ENCODE assay signal across 8 cellular contexts in the genomic region with DNA sequence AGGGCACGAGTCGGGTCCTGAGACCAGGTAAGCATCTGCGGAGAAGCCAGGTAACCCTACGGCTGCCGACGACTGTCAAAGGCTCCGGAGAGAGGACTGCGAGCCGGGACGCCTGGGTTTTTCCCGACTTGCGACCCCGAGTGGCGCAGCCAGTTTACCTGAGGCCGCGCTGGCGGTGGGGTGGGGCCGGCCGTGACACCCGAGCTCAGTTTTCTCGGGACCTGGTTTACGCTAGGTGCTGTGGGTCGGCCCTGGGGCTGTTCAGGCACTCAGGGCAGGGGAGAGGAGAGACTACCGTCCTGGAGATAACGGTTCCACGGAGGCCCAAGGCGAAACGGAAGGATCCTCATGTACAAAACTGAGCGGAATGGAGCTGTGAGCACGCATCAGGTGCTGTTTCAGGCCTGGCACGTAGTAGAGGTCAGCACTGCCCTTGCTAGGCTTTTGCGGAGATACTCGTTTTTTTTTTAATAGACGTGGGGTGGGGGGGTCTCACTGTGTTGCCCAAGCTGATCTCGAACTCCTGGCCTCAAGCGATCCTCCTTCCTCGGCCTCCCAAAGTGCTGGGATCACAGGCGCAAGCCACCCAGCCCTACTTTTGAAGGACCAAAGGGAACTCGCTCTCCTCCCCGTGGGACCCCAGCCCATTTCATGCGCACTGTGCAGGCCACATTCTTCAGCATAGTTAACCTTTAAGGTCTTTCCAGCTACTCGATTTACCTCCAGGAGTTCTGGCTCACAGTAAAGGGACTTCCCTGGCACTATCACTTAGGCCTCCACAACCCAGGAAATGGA. TPM values are rescaled to one million over a fixed set of nuclear protein-coding genes. Genes with fewer than 3 reads are reported as not detected.
DNase-seq lines count a peak whose midpoint lies in the region; ATAC-seq and TF ChIP-seq lines count a peak whose summit lies in the region.

No MANE protein-coding gene starts in this region.

- H3K9me3 Mint-ChIP-seq in T-cell = no peaks in the 10 kb centered on the region

- H3K4me1 Mint-ChIP-seq in T-cell = peaks cover 77 to 85% (median 82%) of the 10 kb centered on the region in 3 donors

- TF ChIP-seq CTCF in fibroblast of the aortic adventitia (IDR thresholded peaks at IDR 0.05; ENCODE audit: insufficient read depth, low read length) (no peak), prostate gland (IDR thresholded peaks at IDR 0.05) (peak in 1 of 4 experiments; percentile 24)

- DNase-seq in NCI-H2227 (lab: John Stamatoyannopoulos, UW; ENCODE audit: unreplicated experiment) = peak; percentile 56
- DNase-seq in NCI-H2227 treated with DMSO at 0.1 percent for 48 hours (lab: John Stamatoyannopoulos, UW) = no peak
- DNase-seq in T-cell = no peak
- no peak for DNase-seq in fibroblast of the aortic adventitia (ENCODE audit: low read depth)
- no peak for DNase-seq in prostate gland (ENCODE audit: low spot score)
- no peak for DNase-seq in NCI-H2171 (lab: John Stamatoyannopoulos, UW)
- DNase-seq in posterior cingulate gyrus = no peak

- no peaks in the 10 kb centered on the region for H3K9me3 ChIP-seq in prostate gland

- peaks cover 16% of the 10 kb centered on the region for H3K4me1 ChIP-seq in prostate gland (replicated peaks)

- WGBS in prostate gland = 6% methylated on average over 38 of the region's 42 CpGs

- H3K4me3 ChIP-seq in fibroblast of the aortic adventitia (ENCODE audit: low read depth, low read length) = peak overlapping the region; percentile 100
- peak overlapping the region; percentile 55 to 73 for H3K4me3 ChIP-seq in prostate gland

- no peaks in the 10 kb centered on the region for H3K27me3 ChIP-seq in prostate gland (replicated peaks; ENCODE audit: insufficient read depth)

- H3K36me3 Mint-ChIP-seq in T-cell = peaks cover 9% of the 10 kb centered on the region

- POLR2A ChIA-PET in T-cell (lab: Charles Lee) = interaction anchor here (0.5 to 2.8 kb wide), 15 partner anchors 8 to 1651 kb away, joined by 3 to 27 read pairs (median 6); a partner anchor contains a TSS

- intact Hi-C loops in prostate gland (cut with DNase I) = loop anchor here (2.0 to 10.0 kb wide), 4 partner anchors 83 to 369 kb away; a partner anchor contains a TSS
- intact Hi-C loops in posterior cingulate gyrus (cut with DNase I) = loop anchor here (2.0 to 10.0 kb wide), 4 partner anchors 35 to 369 kb away; a partner anchor contains a TSS

- peak overlapping the region; percentile 99 to 100 (median 100) for H3K4me3 Mint-ChIP-seq in T-cell

- no peaks in the 10 kb centered on the region for H3K36me3 ChIP-seq in prostate gland

- ATAC-seq in HG03064 (IDR thresholded peaks at IDR 0.05; ENCODE audit: low read depth, unreplicated experiment) (peak; percentile 6), T-cell (replicated peaks in 1 of 4) (peak; percentile 21 to 24 (median 22))

- CTCF ChIA-PET in T-cell (lab: Charles Lee) = interaction anchor here in 1 of 2 donors (0.6 to 2.0 kb wide), 5 partner anchors 8 to 190 kb away, joined by 3 to 17 read pairs (median 6); no protein-coding TSS in a partner anchor

- H3K27me3 Mint-ChIP-seq in T-cell = no peaks in the 10 kb centered on the region

- H3K27ac Mint-ChIP-seq in T-cell = peak overlapping the region; percentile 97 to 99

- H3K27ac ChIP-seq in prostate gland = peak overlapping the region; percentile 85 to 89

- TF ChIP-seq POLR2A in prostate gland (IDR thresholded peaks at IDR 0.05) = no peak

RNA-seq across cellular contexts. Expression of a gene that starts 0.5 kb away (rescaled TPM):
- total RNA-seq in T-cell (10 to 100 TPM; 33.7 to 49.7 (median 42.4) TPM), fibroblast of the aortic adventitia (ENCODE audit: low replicate concordance) (12.8 and 17.5 TPM in 2 replicates), prostate gland (10 to 100 TPM; 18.3 to 26.7 TPM)

RNA-seq across cellular contexts. Expression of a gene that starts 0.8 kb away (rescaled TPM):
- total RNA-seq in T-cell (100 to 1,000 TPM in 1 of 5 donors, 10 to 100 TPM in 4; 48.5 to 105 (median 56.3) TPM), fibroblast of the aortic adventitia (ENCODE audit: low replicate concordance) (27.4 and 68.9 TPM in 2 replicates), prostate gland (10 to 100 TPM; 24.3 to 25.0 TPM)

RNA-seq across cellular contexts. Expression of a gene that starts 38.0 kb away (rescaled TPM):
- total RNA-seq in T-cell (10 to 100 TPM in 1 of 5 donors, 1 to 10 TPM in 4; 3.5 to 10.8 (median 8.5) TPM), fibroblast of the aortic adventitia (ENCODE audit: low replicate concordance) (85.5 and 356 TPM in 2 replicates), prostate gland (100 to 1,000 TPM; 127 to 129 TPM)
